In genomic region chr20:25250508-25250907, GRCh38 we compare ENCODE assay signal across 10 cellular contexts. TPM values are rescaled to one million over a fixed set of nuclear protein-coding genes. Genes with fewer than 3 reads are reported as not detected.
DNase-seq lines count a peak whose midpoint lies in the region; ATAC-seq, FAIRE-seq and TF ChIP-seq lines count a peak whose summit lies in the region.
"Had no signal": no experiment of that assay in that cellular context is flagged by ENCODE, and none has a peak within 500 bp of the region (broad histone marks: within the 10 kb centered on the region; RNA-seq: fewer than 3 reads in every experiment).

No MANE protein-coding gene starts in this region.

- H3K27ac Mint-ChIP-seq in CD4-positive, CD25-positive, alpha-beta regulatory T cell = peak overlapping the region in 1 of 3 donors; percentile 56
- H3K27ac Mint-ChIP-seq in nephron = peak overlapping the region in 2 of 3 experiments; percentile 10 to 41

- no peaks in the 10 kb centered on the region for H3K36me3 ChIP-seq in CD4-positive, CD25-positive, alpha-beta regulatory T cell (ENCODE audit: control insufficient read depth, insufficient read depth, low read length)
- no peaks in the 10 kb centered on the region for H3K36me3 ChIP-seq in pancreas

- no peak overlapping the region for H3K27ac ChIP-seq in CD4-positive, CD25-positive, alpha-beta regulatory T cell (ENCODE audit: insufficient read depth, low read length, poor library complexity, severe bottlenecking)
- no peak overlapping the region for H3K27ac ChIP-seq in pancreas

- intact Hi-C loops in pancreas (cut with DNase I) = no loop called here

- H3K27me3 Mint-ChIP-seq in CD4-positive, CD25-positive, alpha-beta regulatory T cell = no peaks in the 10 kb centered on the region
- no peaks in the 10 kb centered on the region for H3K27me3 Mint-ChIP-seq in nephron (ENCODE audit: low read depth)

- H3K9me3 ChIP-seq in CD4-positive, CD25-positive, alpha-beta regulatory T cell (ENCODE audit: control insufficient read depth in 2 of 2, low read length in 2 of 2) = no peaks in the 10 kb centered on the region
- H3K9me3 ChIP-seq in pancreas = no peaks in the 10 kb centered on the region

- no peaks in the 10 kb centered on the region for H3K27me3 ChIP-seq in CD4-positive, CD25-positive, alpha-beta regulatory T cell (ENCODE audit: control insufficient read depth, insufficient read depth, low read length)
- H3K27me3 ChIP-seq in pancreas = no peaks in the 10 kb centered on the region

- peaks cover 31% of the 10 kb centered on the region for H3K4me1 ChIP-seq in CD4-positive, CD25-positive, alpha-beta regulatory T cell (ENCODE audit: control insufficient read depth, insufficient read depth, low read length, poor library complexity, severe bottlenecking)
- peaks cover 0 to 16% (median 6%) of the 10 kb centered on the region in 3 donors for H3K4me1 ChIP-seq in pancreas

- no peak for DNase-seq in CD4-positive, CD25-positive, alpha-beta regulatory T cell
- DNase-seq in NCI-H2029 (lab: John Stamatoyannopoulos, UW) (peak; percentile 58), choroid plexus epithelial cell (ENCODE audit: low read depth) (peak; percentile 58), pancreas (no peak)
- no peak for DNase-seq in stimulated activated naive CD4-positive, alpha-beta T cell (lab: John Stamatoyannopoulos, UW)
- DNase-seq: activated CD4-positive, CD25-positive, alpha-beta regulatory T cell treated with anti-CD3 and anti-CD28 coated beads, Interleukin-2, amount 50 U/mL, for 72 hours; HCEC 1CT had no signal

- TF ChIP-seq CTCF in choroid plexus epithelial cell (conservative IDR thresholded peaks at IDR 0.05; ENCODE audit: low read depth, low read length) (no peak), nephron (IDR thresholded peaks at IDR 0.05; ENCODE audit: unreplicated experiment in 3 of 3) (no peak), pancreas (IDR thresholded peaks at IDR 0.05) (no peak)

- no peaks in the 10 kb centered on the region for H3K36me3 Mint-ChIP-seq in CD4-positive, CD25-positive, alpha-beta regulatory T cell
- H3K36me3 Mint-ChIP-seq in nephron (ENCODE audit: low read depth) = peaks cover 11% of the 10 kb centered on the region

- H3K4me3 Mint-ChIP-seq in CD4-positive, CD25-positive, alpha-beta regulatory T cell = peak overlapping the region; percentile 95 to 98 (median 96)
- H3K4me3 Mint-ChIP-seq in nephron = peak overlapping the region; percentile 73 to 89 (median 77)

- WGBS in pancreas, 2 donors = 90 to 91% methylated on average over 3 of the region's 3 CpGs

- no peak for ATAC-seq in CD4-positive, CD25-positive, alpha-beta regulatory T cell (ENCODE audit: low read depth in 2 of 2)
- ATAC-seq in HG03095 (IDR thresholded peaks at IDR 0.05; ENCODE audit: unreplicated experiment) (no peak), pancreas (no peak), GM21367 (IDR thresholded peaks at IDR 0.05; ENCODE audit: unreplicated experiment) (no peak)

- H3K4me1 Mint-ChIP-seq in CD4-positive, CD25-positive, alpha-beta regulatory T cell = peaks cover 19 to 77% (median 46%) of the 10 kb centered on the region in 4 donors
- H3K4me1 Mint-ChIP-seq in nephron = peaks cover 45% of the 10 kb centered on the region

- peak overlapping the region; percentile 58 for H3K4me3 ChIP-seq in CD4-positive, CD25-positive, alpha-beta regulatory T cell (ENCODE audit: low read depth, low read length)
- H3K4me3 ChIP-seq in choroid plexus epithelial cell (ENCODE audit: low read depth, low read length) = peak overlapping the region; percentile 51
- H3K4me3 ChIP-seq in pancreas = no peak overlapping the region

- FAIRE-seq in pancreas (lab: Jason Lieb, UNC) = no peak

- H3K9me3 Mint-ChIP-seq in CD4-positive, CD25-positive, alpha-beta regulatory T cell = no peaks in the 10 kb centered on the region
- H3K9me3 Mint-ChIP-seq in nephron = no peaks in the 10 kb centered on the region

RNA-seq across cellular contexts. Expression of gene PYGB, which starts 2.6 kb away (rescaled TPM):
- 37.2 TPM for total RNA-seq in CD4-positive, CD25-positive, alpha-beta regulatory T cell
- 10 to 100 TPM; 45.3 to 64.6 (median 52.4) TPM for polyA plus RNA-seq in CD4-positive, CD25-positive, alpha-beta regulatory T cell
- 10 to 100 TPM; 17.4 to 25.0 (median 23.7) TPM for total RNA-seq in pancreas
- polyA plus RNA-seq in pancreas = 10 to 100 TPM; 37.2 TPM

RNA-seq across cellular contexts. Expression of gene ENTPD6, which starts 55.0 kb away (rescaled TPM):
- total RNA-seq in CD4-positive, CD25-positive, alpha-beta regulatory T cell = 68.0 TPM
- polyA plus RNA-seq in CD4-positive, CD25-positive, alpha-beta regulatory T cell = 10 to 100 TPM; 27.2 to 36.5 (median 30.6) TPM
- 10 to 100 TPM; 31.4 to 63.0 (median 41.6) TPM for total RNA-seq in pancreas
- polyA plus RNA-seq in pancreas = 10 to 100 TPM; 99.0 to 99.3 TPM

Comparison
In these comparisons a context has a peak if more than half of its experiments do, and no peak if none do; other contexts are left out.
1. DNase-seq: peak in NCI-H2029 (single experiment) and choroid plexus epithelial cell (single experiment); none in CD4-positive, CD25-positive, alpha-beta regulatory T cell (0 of 3), stimulated activated naive CD4-positive, alpha-beta T cell (0 of 6) and pancreas (0 of 6).
2. H3K4me3 ChIP-seq: peak in CD4-positive, CD25-positive, alpha-beta regulatory T cell (single experiment) and choroid plexus epithelial cell (single experiment); none in pancreas (0 of 4).